15 cellular contexts compared by ENCODE assay signal in the genomic region with DNA sequence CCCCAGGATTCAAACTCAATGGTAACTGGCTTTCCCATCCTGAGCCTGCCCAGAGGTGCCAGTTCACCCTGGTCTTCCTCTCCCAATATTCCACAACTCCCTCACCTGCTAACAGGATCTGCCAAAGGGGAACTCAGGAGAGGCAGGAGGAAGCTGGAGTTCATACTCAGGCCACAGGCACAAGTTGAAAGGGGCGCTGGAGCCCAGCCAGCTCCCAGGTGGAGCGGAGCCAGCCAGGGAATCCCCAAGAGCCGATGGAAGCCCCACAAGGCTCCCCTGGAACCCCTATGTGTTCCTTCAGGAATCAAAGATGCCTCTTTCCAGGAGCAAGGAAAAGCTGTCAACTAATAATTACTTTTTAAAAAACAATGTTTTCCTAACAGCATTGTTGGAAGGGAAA.
"Had no signal": no experiment of that assay in that cellular context is flagged by ENCODE, and none has a peak within 500 bp of the region (broad histone marks: within the 10 kb centered on the region; RNA-seq: fewer than 3 reads in every experiment).

No MANE protein-coding gene starts in this region.

- DNase-seq: activated CD4-positive, alpha-beta memory T cell treated with anti-CD3 and anti-CD28 coated beads for 36 hours; activated CD4-positive, alpha-beta T cell treated with anti-CD3 and anti-CD28 coated beads for 1 hour; activated gamma-delta T cell; activated T-cell treated with anti-CD3 and anti-CD28 coated beads, Interleukin-2, amount 50 U/mL, for 4 hours; gastrocnemius medialis; sigmoid colon; stimulated activated CD4-positive, alpha-beta T cell treated with anti-CD3 and anti-CD28 coated beads, Interleukin-2, amount 100 ng/mL, for 24 hours; stimulated activated naive CD4-positive, alpha-beta T cell treated with Interleukin-2 at 50 U/mL for 16 hours; SW 1271; T-helper 9 cell; testis; uterus had no signal

- H3K9me3 Mint-ChIP-seq: activated CD4-positive, alpha-beta memory T cell treated with anti-CD3 and anti-CD28 coated beads for 36 hours; activated T-cell treated with anti-CD3 and anti-CD28 coated beads, Interleukin-2, amount 50 U/mL, for 4 hours; nephron had no signal

- H3K27me3 Mint-ChIP-seq: activated CD4-positive, alpha-beta memory T cell treated with anti-CD3 and anti-CD28 coated beads for 36 hours; activated naive CD8-positive, alpha-beta T cell had no signal

- H3K36me3 ChIP-seq: gastrocnemius medialis, sigmoid colon, uterus had no signal

- H3K4me3 ChIP-seq: gastrocnemius medialis, psoas muscle, sigmoid colon, testis, uterus had no signal

- H3K27ac Mint-ChIP-seq: activated CD4-positive, alpha-beta memory T cell treated with anti-CD3 and anti-CD28 coated beads for 36 hours; activated naive CD8-positive, alpha-beta T cell; nephron had no signal

- H3K4me3 Mint-ChIP-seq: activated CD4-positive, alpha-beta memory T cell treated with anti-CD3 and anti-CD28 coated beads for 36 hours; activated naive CD8-positive, alpha-beta T cell; activated T-cell treated with anti-CD3 and anti-CD28 coated beads, Interleukin-2, amount 50 U/mL, for 4 hours; nephron had no signal

- H3K36me3 Mint-ChIP-seq: activated CD4-positive, alpha-beta memory T cell treated with anti-CD3 and anti-CD28 coated beads for 36 hours; activated naive CD8-positive, alpha-beta T cell had no signal

- H3K9me3 ChIP-seq: gastrocnemius medialis, psoas muscle, sigmoid colon, testis, uterus had no signal

- H3K27ac ChIP-seq: gastrocnemius medialis, psoas muscle, testis, uterus had no signal

- H3K27me3 ChIP-seq: gastrocnemius medialis, sigmoid colon, testis, uterus had no signal

- H3K4me1 ChIP-seq: testis, uterus had no signal
